In the genomic region with DNA sequence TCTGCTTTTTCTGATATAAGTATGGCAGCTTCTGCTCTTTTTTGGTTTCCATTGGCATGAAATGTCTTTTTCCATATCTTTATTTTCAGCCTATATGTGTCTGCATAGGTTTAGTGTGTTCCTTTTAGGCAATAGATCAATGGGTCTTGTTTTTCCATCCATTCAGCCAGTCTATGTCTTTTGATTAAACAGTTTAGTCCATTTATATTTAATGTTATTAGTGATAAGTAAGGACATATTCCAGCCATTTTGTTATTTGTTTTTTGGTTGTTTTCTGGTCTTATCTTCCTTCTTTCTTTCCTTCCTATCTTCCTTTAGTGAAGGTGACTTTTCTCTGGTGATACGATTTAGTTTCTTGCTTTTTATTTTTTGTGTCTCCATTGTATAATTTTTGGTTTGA, we compare ENCODE assay signal across 29 cellular contexts.
DNase-seq lines count a peak whose midpoint lies in the region; ATAC-seq, FAIRE-seq and TF ChIP-seq lines count a peak whose summit lies in the region.
"Had no signal": no experiment of that assay in that cellular context is flagged by ENCODE, and none has a peak within 500 bp of the region (broad histone marks: within the 10 kb centered on the region; RNA-seq: fewer than 3 reads in every experiment).

No MANE protein-coding gene starts in this region.

- POLR2A ChIA-PET in K562 (lab: Yijun Ruan, JAX) = no interaction called here

- no peak for ATAC-seq in K562
- ATAC-seq: A549; CD8-positive, alpha-beta T cell had no signal

- H3K4me1 ChIP-seq in K562 (replicated peaks in 1 of 2; ENCODE audit: control insufficient read depth in 2 of 2, insufficient read depth in 2 of 2, low read length in 2 of 2) = no peaks in the 10 kb centered on the region
- H3K4me1 ChIP-seq: A549; BE2C; BLaER1; BLaER1 treated with 17β-estradiol and CSF1 and Interleukin-3, amounts not matched to agents 10 nM and 100 nM; Caco-2 had no signal

- no peak overlapping the region for H3K27ac ChIP-seq in K562 (ENCODE audit: extremely low read depth, low read depth, low read length)
- H3K27ac ChIP-seq: 22Rv1; A549; BLaER1; BLaER1 treated with 17β-estradiol and CSF1 and Interleukin-3, amounts not matched to agents 10 nM and 100 nM; C4-2B had no signal

- no peak overlapping the region for H3K4me3 ChIP-seq in K562
- H3K4me3 ChIP-seq: A549; BLaER1; BLaER1 treated with 17β-estradiol and CSF1 and Interleukin-3, amounts not matched to agents 10 nM and 100 nM had no signal

- no peaks in the 10 kb centered on the region for H3K79me2 ChIP-seq in K562 (ENCODE audit: control insufficient read depth, insufficient read depth, low read length)

- no peaks in the 10 kb centered on the region for H3K9me1 ChIP-seq in K562 (ENCODE audit: control insufficient read depth, insufficient read depth, low read length)

- BruUV-seq in K562 (replicated peaks; lab: Mats Ljungman, UMichigan) = no TSS peak

- in situ Hi-C loops in K562 (cut with MboI) = no loop called here

- no peak for TF ChIP-seq CTCF in K562 (IDR thresholded peaks at IDR 0.05 in 2 of 3, conservative IDR thresholded peaks at IDR 0.05 in 1 of 3; ENCODE audit: insufficient read depth in 2 of 3, low read depth in 1 of 3, low read length in 3 of 3)

- CTCF ChIA-PET in K562 (lab: Yijun Ruan, JAX; ENCODE audit: low intra/inter-chr PET ratio) = no interaction called here

- H3K36me3 ChIP-seq in K562 (ENCODE audit: control insufficient read depth, insufficient read depth, low read length) = no peaks in the 10 kb centered on the region
- H3K36me3 ChIP-seq: BE2C, BLaER1 had no signal

- no peaks in the 10 kb centered on the region for H3K27me3 ChIP-seq in K562 (ENCODE audit: control insufficient read depth in 2 of 2, insufficient read depth in 2 of 2, low read length in 2 of 2)
- H3K27me3 ChIP-seq: BE2C; BLaER1; BLaER1 treated with 17β-estradiol and CSF1 and Interleukin-3, amounts not matched to agents 10 nM and 100 nM had no signal

- whole genome bisulfite sequencing in K562 (ENCODE audit: insufficient coverage, low coverage, missing lambda C conversion rate) = 0% methylated on average over 1 of the region's 1 CpG

- TF ChIP-seq POLR2A in K562 (conservative IDR thresholded peaks at IDR 0.05) = no peak

- H2AFZ ChIP-seq in K562 (ENCODE audit: low read depth, low read length) = no peak overlapping the region

- intact Hi-C loops in K562 (cut with micrococcal nuclease) = no loop called here

- H4K20me1 ChIP-seq in K562 (replicated peaks; ENCODE audit: control insufficient read depth, insufficient read depth, low read length) = no peaks in the 10 kb centered on the region
- H4K20me1 ChIP-seq: BLaER1; BLaER1 treated with 17β-estradiol and CSF1 and Interleukin-3, amounts not matched to agents 10 nM and 100 nM had no signal

- DNase-seq in K562 (ENCODE audit: extremely low read depth in 1 of 4, low spot score in 3 of 4) = no peak
- no peak for DNase-seq in D341Med (ENCODE audit: low spot score)
- DNase-seq: 8988T; ACHN; AML-193; BE2C; C1 segment of cervical spinal cord; Caco-2; Calu3; CD4-positive, alpha-beta memory T cell; CD4-positive, alpha-beta T cell; CD4-positive, CD25-positive, alpha-beta regulatory T cell; CD8-positive, alpha-beta memory T cell; CD8-positive, alpha-beta T cell; COR-L47; DMS 273 treated with DMSO at 0.1 percent for 48 hours; DMS153; DMS53; DMS79; DMS79 treated with DMSO at 0.1 percent for 48 hours; DND-41; EL had no signal

- no peak for FAIRE-seq in K562 (lab: Jason Lieb, UNC)
- FAIRE-seq: A204.1, D721Med had no signal

- TF ChIP-seq RAD21 in K562 (CRISPR knock-in tag; conservative IDR thresholded peaks at IDR 0.05 in 1 of 2, IDR thresholded peaks at IDR 0.05 in 1 of 2) = no peak

- H3K9ac ChIP-seq in K562 (ENCODE audit: insufficient read depth in 1 of 2, low read depth in 2 of 2, low read length in 2 of 2) = no peak overlapping the region
- H3K9ac ChIP-seq: BLaER1; BLaER1 treated with 17β-estradiol and CSF1 and Interleukin-3, amounts not matched to agents 10 nM and 100 nM had no signal

- TF ChIP-seq EP300 in K562 (IDR thresholded peaks at IDR 0.05; ENCODE audit: low read length) = no peak

- no peak overlapping the region for H3K4me2 ChIP-seq in K562 (ENCODE audit: insufficient read depth, low read length)
- H3K4me2 ChIP-seq: A549; BLaER1; BLaER1 treated with 17β-estradiol and CSF1 and Interleukin-3, amounts not matched to agents 10 nM and 100 nM had no signal

- H3K9me3 ChIP-seq in K562 (replicated peaks; ENCODE audit: control insufficient read depth, insufficient read depth, low read depth, low read length) = no peaks in the 10 kb centered on the region; the same call in 1 of the 2 replicates
- H3K9me3 ChIP-seq: A549, BE2C, Caco-2 had no signal

TF ChIP-seq in K562, 482 proteins besides CTCF, POLR2A, EP300 and RAD21:
- no peak for TF ChIP-seq DDX20 (tag; IDR thresholded peaks at IDR 0.05; ENCODE audit: low read depth)
- TF ChIP-seq SETDB1 (IDR thresholded peaks at IDR 0.05; ENCODE audit: low read length) = no peak
- TF ChIP-seq ZNF354B (CRISPR knock-in tag; IDR thresholded peaks at IDR 0.05) = 0 out of 2 replicates have a peak, but pooled peaks have one; percentile 58
- no peak for TF ChIP-seq ADNP (tag; IDR thresholded peaks at IDR 0.05)
- peak; percentile 92 for TF ChIP-seq ZNF507 (tag; conservative IDR thresholded peaks at IDR 0.05)
- no peak for TF ChIP-seq JUNB (CRISPR knock-in tag; conservative IDR thresholded peaks at IDR 0.05)
- TF ChIP-seq, protein P1, sequence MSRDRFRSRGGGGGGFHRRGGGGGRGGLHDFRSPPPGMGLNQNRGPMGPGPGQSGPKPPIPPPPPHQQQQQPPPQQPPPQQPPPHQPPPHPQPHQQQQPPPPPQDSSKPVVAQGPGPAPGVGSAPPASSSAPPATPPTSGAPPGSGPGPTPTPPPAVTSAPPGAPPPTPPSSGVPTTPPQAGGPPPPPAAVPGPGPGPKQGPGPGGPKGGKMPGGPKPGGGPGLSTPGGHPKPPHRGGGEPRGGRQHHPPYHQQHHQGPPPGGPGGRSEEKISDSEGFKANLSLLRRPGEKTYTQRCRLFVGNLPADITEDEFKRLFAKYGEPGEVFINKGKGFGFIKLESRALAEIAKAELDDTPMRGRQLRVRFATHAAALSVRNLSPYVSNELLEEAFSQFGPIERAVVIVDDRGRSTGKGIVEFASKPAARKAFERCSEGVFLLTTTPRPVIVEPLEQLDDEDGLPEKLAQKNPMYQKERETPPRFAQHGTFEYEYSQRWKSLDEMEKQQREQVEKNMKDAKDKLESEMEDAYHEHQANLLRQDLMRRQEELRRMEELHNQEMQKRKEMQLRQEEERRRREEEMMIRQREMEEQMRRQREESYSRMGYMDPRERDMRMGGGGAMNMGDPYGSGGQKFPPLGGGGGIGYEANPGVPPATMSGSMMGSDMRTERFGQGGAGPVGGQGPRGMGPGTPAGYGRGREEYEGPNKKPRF (IDR thresholded peaks at IDR 0.05; ENCODE audit: low read depth, low read length) = no peak
- no peak for TF ChIP-seq CREM (IDR thresholded peaks at IDR 0.05; ENCODE audit: low read depth)
TF ChIP-seq in K562: peak in this region for 2.
